Comparison of ENCODE assay signal across 37 cellular contexts in the genomic region with DNA sequence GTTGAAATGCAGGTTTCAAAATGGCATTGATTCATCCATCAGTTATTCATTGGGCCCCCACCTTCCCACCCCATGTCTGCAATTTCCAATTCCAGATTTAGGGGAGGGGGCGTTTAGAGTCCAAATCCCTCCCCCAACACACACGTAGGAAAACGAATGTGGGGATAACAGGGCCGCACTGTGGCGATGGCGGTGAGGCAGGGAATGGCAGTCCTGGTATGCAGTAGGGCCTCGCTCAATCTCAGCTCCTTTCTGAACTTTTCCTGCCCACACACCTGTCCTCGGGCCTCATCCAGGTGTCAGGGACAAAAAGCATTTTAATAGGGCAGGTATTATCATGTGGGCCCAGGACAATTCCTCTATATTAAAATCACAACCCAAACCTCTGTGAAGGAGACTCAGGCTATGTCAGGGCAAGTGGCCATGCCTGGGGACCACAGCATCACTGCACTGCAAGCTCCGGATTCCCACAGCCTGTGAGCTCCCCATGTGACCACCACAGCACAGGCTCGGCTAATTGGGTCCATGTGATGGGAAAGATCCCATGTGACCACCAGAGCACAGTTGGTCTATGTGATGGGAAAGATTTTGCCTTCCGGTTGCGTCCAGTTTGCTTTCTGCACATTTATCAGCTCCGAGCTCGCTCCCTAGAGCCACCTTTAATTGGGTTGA. TPM values are rescaled to one million over a fixed set of nuclear protein-coding genes. Genes with fewer than 3 reads are reported as not detected.
DNase-seq lines count a peak whose midpoint lies in the region; ATAC-seq, FAIRE-seq and TF ChIP-seq lines count a peak whose summit lies in the region.
"Had no signal": no experiment of that assay in that cellular context is flagged by ENCODE, and none has a peak within 500 bp of the region (broad histone marks: within the 10 kb centered on the region; RNA-seq: fewer than 3 reads in every experiment).

No MANE protein-coding gene starts in this region.

- H3K9me3 Mint-ChIP-seq in effector memory CD8-positive, alpha-beta T cell: no peaks in the 10 kb centered on the region

- POLR2A ChIA-PET in SK-N-SH (lab: Yijun Ruan, JAX): no interaction called here

- H3K36me3 ChIP-seq in SK-N-SH (replicated peaks in 1 of 2; ENCODE audit: control insufficient read depth in 1 of 2, insufficient read depth in 2 of 2, low read length in 1 of 2) (no peaks in the 10 kb centered on the region), KOPT-K1 (ENCODE audit: insufficient read depth, low read length) (no peaks in the 10 kb centered on the region), kidney (ENCODE audit: control insufficient read depth in 1 of 2, insufficient read depth in 2 of 2, low read length in 2 of 2) (no peaks in the 10 kb centered on the region)
- H3K36me3 ChIP-seq: left ventricle myocardium inferior, neutrophil, prostate gland, SJSA1 had no signal

- H3K36me3 Mint-ChIP-seq in effector memory CD8-positive, alpha-beta T cell (ENCODE audit: insufficient read depth): peaks cover 8% of the 10 kb centered on the region
- H3K36me3 Mint-ChIP-seq: stimulated activated naive B cell treated with anti-CD40 and anti-IgM and Interleukin-4, amounts not matched to agents 10 μg/mL and 1 μg/mL and 100 μg/mL, for 72 hours had no signal

- ATAC-seq in SK-N-SH treated with all-trans-retinoic acid at 6 μM for 48 hours (no peak), sciatic nerve (no peak), GM19455 (IDR thresholded peaks at IDR 0.05; ENCODE audit: unreplicated experiment) (no peak)
- ATAC-seq in effector memory CD8-positive, alpha-beta T cell (replicated peaks): no peak
- ATAC-seq: activated CD4-positive, CD25-positive, alpha-beta regulatory T cell treated with anti-CD3 and anti-CD28 coated beads, Interleukin-2, amount 50 U/mL, for 24 hours; activated CD8-positive, alpha-beta T cell treated with anti-CD3 and anti-CD28 coated beads for 36 hours; K562 had no signal

- DNase-seq in SK-N-SH: peak; percentile 55
- DNase-seq in effector memory CD8-positive, alpha-beta T cell: no peak
- DNase-seq in sciatic nerve (ENCODE audit: low spot score): peak; percentile 43
- no peak for DNase-seq in kidney
- DNase-seq in GM13976 (ENCODE audit: low spot score): no peak
- DNase-seq: activated CD8-positive, alpha-beta T cell treated with anti-CD3 and anti-CD28 coated beads for 36 hours; activated gamma-delta T cell; activated naive CD8-positive, alpha-beta T cell treated with anti-CD3 and anti-CD28 coated beads for 36 hours; aorta; DMS 273 treated with DMSO at 0.1 percent for 48 hours; effector CD8-positive, alpha-beta T cell; glutamatergic neuron; left ventricle myocardium inferior; mesendoderm; NCI-H1092; NCI-H1694 treated with DMSO at 0.1 percent for 48 hours; NCI-H2171 treated with DMSO at 0.1 percent for 48 hours; NCI-H510A treated with DMSO at 0.1 percent for 48 hours; stimulated activated naive B cell treated with anti-CD40 and anti-IgM and Interleukin-4, amounts not matched to agents 10 μg/mL and 1 μg/mL and 100 μg/mL, for 72 hours; substantia nigra had no signal

- peaks cover 14% of the 10 kb centered on the region for H3F3A ChIP-seq in SK-N-SH (replicated peaks; ENCODE audit: insufficient read depth)

- WGBS in SK-N-SH (ENCODE audit: low lambda C conversion rate): 74% methylated on average over 13 of the region's 14 CpGs

- H2AFZ ChIP-seq in SK-N-SH (ENCODE audit: low read depth): no peak overlapping the region

- no peak overlapping the region for H3K4me2 ChIP-seq in SK-N-SH

- H3K4me1 ChIP-seq in SK-N-SH (ENCODE audit: control insufficient read depth in 1 of 2, insufficient read depth in 2 of 2, low read depth in 1 of 2, low read length in 1 of 2) (peaks cover 6 to 13% of the 10 kb centered on the region in 2 experiments; a peak in 2 of 4 replicates), kidney (ENCODE audit: control insufficient read depth in 1 of 2, insufficient read depth in 1 of 2, low read depth in 1 of 2, low read length in 2 of 2) (no peaks in the 10 kb centered on the region)
- H3K4me1 ChIP-seq: prostate gland had no signal

- no peaks in the 10 kb centered on the region for H3K27me3 Mint-ChIP-seq in effector memory CD8-positive, alpha-beta T cell
- H3K27me3 Mint-ChIP-seq: activated CD8-positive, alpha-beta T cell treated with anti-CD3 and anti-CD28 coated beads for 36 hours; activated naive CD8-positive, alpha-beta T cell treated with anti-CD3 and anti-CD28 coated beads for 36 hours had no signal

- H3K27ac ChIP-seq in SK-N-SH (ENCODE audit: low read depth in 2 of 2, low read length in 1 of 2): no peak overlapping the region
- peak overlapping the region; percentile 95 for H3K27ac ChIP-seq in KOPT-K1 (ENCODE audit: low read depth, low read length, poor library complexity, severe bottlenecking)
- H3K27ac ChIP-seq in kidney (ENCODE audit: low read depth in 2 of 2, low read length in 2 of 2): no peak overlapping the region
- H3K27ac ChIP-seq: 22Rv1, C4-2B, left ventricle myocardium inferior, neutrophil, prostate gland, RWPE1, SJSA1 had no signal

- H3K4me3 ChIP-seq in SK-N-SH (ENCODE audit: low read depth in 2 of 2, low read length in 1 of 2) (no peak overlapping the region), kidney (ENCODE audit: low read length in 2 of 2) (no peak overlapping the region)
- H3K4me3 ChIP-seq: K562, left ventricle myocardium inferior, prostate gland, SJSA1 had no signal

- intact Hi-C loops in sciatic nerve (cut with DNase I): no loop called here
- intact Hi-C loops in kidney (cut with DNase I): no loop called here

- H3K4me1 Mint-ChIP-seq in effector memory CD8-positive, alpha-beta T cell (ENCODE audit: low read depth in 2 of 2): peaks cover 23 to 26% of the 10 kb centered on the region in 2 donors

- TF ChIP-seq CTCF in SK-N-SH (IDR thresholded peaks at IDR 0.05) (no peak), kidney (IDR thresholded peaks at IDR 0.05; ENCODE audit: borderline replicate concordance, extremely low read depth, insufficient read depth) (no peak), GM13976 (IDR thresholded peaks at IDR 0.05; ENCODE audit: borderline replicate concordance, control extremely low read depth, extremely low read depth, insufficient read depth, missing control alignments) (no peak)

- no peak for FAIRE-seq in kidney (lab: Jason Lieb, UNC)
- FAIRE-seq: colon, GM18507, GM19239, HTR-8/SVneo, K562, TTC549, urothelium cell line had no signal

- no peaks in the 10 kb centered on the region for H4K20me1 ChIP-seq in SK-N-SH (ENCODE audit: insufficient read depth)

- no peaks in the 10 kb centered on the region for H3K79me2 ChIP-seq in SK-N-SH (ENCODE audit: insufficient read depth)

- H3K27me3 ChIP-seq in SK-N-SH (ENCODE audit: insufficient read depth): no peaks in the 10 kb centered on the region
- H3K27me3 ChIP-seq: neutrophil, SJSA1 had no signal

- TF ChIP-seq EP300 in SK-N-SH (IDR thresholded peaks at IDR 0.05; ENCODE audit: borderline replicate concordance in 1 of 2, low read depth in 1 of 2, low read length in 1 of 2): no peak

- no peak overlapping the region for H3K9ac ChIP-seq in SK-N-SH
- no peak overlapping the region for H3K9ac ChIP-seq in kidney (ENCODE audit: low read length in 2 of 2)

- no peak overlapping the region for H3K4me3 Mint-ChIP-seq in effector memory CD8-positive, alpha-beta T cell
- H3K4me3 Mint-ChIP-seq: activated CD8-positive, alpha-beta T cell treated with anti-CD3 and anti-CD28 coated beads for 36 hours; activated naive CD8-positive, alpha-beta T cell treated with anti-CD3 and anti-CD28 coated beads for 36 hours; stimulated activated naive B cell treated with anti-CD40 and anti-IgM and Interleukin-4, amounts not matched to agents 10 μg/mL and 1 μg/mL and 100 μg/mL, for 72 hours had no signal

- in situ Hi-C loops in GM13976 (cut with MboI; ENCODE audit: low sequenced_read_pairs, unreplicated experiment): no loop called here

- TF ChIP-seq RAD21 in SK-N-SH (IDR thresholded peaks at IDR 0.05; ENCODE audit: low read length): no peak

- H3K9me3 ChIP-seq in SK-N-SH (no peaks in the 10 kb centered on the region), KOPT-K1 (ENCODE audit: insufficient read depth, low read length, poor library complexity, severe bottlenecking) (no peaks in the 10 kb centered on the region), kidney (ENCODE audit: control insufficient read depth in 1 of 2, low read length in 2 of 2) (no peaks in the 10 kb centered on the region)
- H3K9me3 ChIP-seq: left ventricle myocardium inferior, neutrophil, prostate gland, SJSA1 had no signal

- H3K27ac Mint-ChIP-seq in effector memory CD8-positive, alpha-beta T cell: peak overlapping the region; percentile 95 to 96
- H3K27ac Mint-ChIP-seq: stimulated activated naive B cell treated with anti-CD40 and anti-IgM and Interleukin-4, amounts not matched to agents 10 μg/mL and 1 μg/mL and 100 μg/mL, for 72 hours had no signal

- CTCF ChIA-PET in SK-N-SH (lab: Yijun Ruan, JAX): no interaction called here

- no peaks in the 10 kb centered on the region for H3K9me2 ChIP-seq in SK-N-SH

TF ChIP-seq in SK-N-SH, 30 proteins besides CTCF, POLR2A, EP300 and RAD21 (continues in another document):
- TF ChIP-seq GATA2 (CRISPR knock-in tag; IDR thresholded peaks at IDR 0.05): no peak

TF ChIP-seq in SK-N-SH treated with all-trans-retinoic acid at 6 μM for 48 hours, 23 proteins besides CTCF, POLR2A, EP300 and RAD21 (continues in another document):
- TF ChIP-seq, protein P1, sequence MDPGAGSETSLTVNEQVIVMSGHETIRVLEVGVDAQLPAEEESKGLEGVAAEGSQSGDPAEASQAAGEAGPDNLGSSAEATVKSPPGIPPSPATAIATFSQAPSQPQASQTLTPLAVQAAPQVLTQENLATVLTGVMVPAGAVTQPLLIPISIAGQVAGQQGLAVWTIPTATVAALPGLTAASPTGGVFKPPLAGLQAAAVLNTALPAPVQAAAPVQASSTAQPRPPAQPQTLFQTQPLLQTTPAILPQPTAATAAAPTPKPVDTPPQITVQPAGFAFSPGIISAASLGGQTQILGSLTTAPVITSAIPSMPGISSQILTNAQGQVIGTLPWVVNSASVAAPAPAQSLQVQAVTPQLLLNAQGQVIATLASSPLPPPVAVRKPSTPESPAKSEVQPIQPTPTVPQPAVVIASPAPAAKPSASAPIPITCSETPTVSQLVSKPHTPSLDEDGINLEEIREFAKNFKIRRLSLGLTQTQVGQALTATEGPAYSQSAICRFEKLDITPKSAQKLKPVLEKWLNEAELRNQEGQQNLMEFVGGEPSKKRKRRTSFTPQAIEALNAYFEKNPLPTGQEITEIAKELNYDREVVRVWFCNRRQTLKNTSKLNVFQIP (CRISPR knock-in tag; IDR thresholded peaks at IDR 0.05; ENCODE audit: borderline replicate concordance, low read depth): no peak

RNA-seq across cellular contexts. Expression of gene RTL6, which starts 44.5 kb away (rescaled TPM):
- polyA plus RNA-seq in SK-N-SH (2012; rRNA removed) (14.7 and 16.1 TPM in 2 replicates), kidney (ENCODE audit: insufficient read depth, low read depth, low replicate concordance) (8.9 TPM)
- polyA plus RNA-seq in SK-N-SH (2012; cell fraction: cytosol; rRNA removed): 11.9 and 15.7 TPM in 2 replicates
- polyA plus RNA-seq in SK-N-SH (2012; cell fraction: nucleus; rRNA removed): 13.5 and 13.9 TPM in 2 replicates
- total RNA-seq in sciatic nerve (21.1 TPM), kidney (32.5 TPM)

Comparison
In these comparisons a context has a peak if more than half of its experiments do, and no peak if none do; other contexts are left out.
1. DNase-seq: peak in SK-N-SH (single experiment) and sciatic nerve (single experiment); none in effector memory CD8-positive, alpha-beta T cell (0 of 3), kidney (single experiment) and GM13976 (single experiment).